1 cellular context compared by ENCODE assay signal in the genomic region with DNA sequence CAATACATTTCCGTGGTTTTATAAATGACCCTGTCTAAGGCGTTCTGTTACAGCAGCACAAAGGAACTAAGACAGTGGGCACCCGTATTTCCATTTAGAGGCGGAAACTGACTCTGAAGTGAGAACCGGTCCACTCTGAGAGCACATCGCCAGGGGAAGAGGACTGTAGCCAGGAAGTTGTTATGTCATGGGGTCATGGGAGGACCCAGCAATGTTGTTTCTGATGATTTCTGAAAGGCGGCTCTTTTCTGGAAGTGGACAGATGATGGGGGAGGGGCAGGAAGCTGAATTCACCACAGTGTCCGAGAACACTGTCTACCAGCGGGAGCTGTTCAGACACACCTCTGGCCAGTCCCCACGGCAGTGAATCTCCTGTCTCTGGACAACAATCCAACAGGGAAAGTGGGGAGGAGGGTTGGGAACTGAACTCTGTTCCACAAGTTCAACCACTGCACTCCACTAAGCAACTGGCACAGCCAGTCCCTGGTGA.
TF ChIP-seq lines count a peak whose summit lies in the region.

No MANE protein-coding gene starts in this region.

TF ChIP-seq in WTC11, 78 proteins besides CTCF, POLR2A, EP300 and RAD21 (continued from another document):
- TF ChIP-seq, protein P1, sequence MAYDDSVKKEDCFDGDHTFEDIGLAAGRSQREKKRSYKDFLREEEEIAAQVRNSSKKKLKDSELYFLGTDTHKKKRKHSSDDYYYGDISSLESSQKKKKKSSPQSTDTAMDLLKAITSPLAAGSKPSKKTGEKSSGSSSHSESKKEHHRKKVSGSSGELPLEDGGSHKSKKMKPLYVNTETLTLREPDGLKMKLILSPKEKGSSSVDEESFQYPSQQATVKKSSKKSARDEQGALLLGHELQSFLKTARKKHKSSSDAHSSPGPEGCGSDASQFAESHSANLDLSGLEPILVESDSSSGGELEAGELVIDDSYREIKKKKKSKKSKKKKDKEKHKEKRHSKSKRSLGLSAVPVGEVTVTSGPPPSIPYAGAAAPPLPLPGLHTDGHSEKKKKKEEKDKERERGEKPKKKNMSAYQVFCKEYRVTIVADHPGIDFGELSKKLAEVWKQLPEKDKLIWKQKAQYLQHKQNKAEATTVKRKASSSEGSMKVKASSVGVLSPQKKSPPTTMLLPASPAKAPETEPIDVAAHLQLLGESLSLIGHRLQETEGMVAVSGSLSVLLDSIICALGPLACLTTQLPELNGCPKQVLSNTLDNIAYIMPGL (CRISPR knock-in tag; IDR thresholded peaks at IDR 0.05), result no peak
- TF ChIP-seq, protein P2, sequence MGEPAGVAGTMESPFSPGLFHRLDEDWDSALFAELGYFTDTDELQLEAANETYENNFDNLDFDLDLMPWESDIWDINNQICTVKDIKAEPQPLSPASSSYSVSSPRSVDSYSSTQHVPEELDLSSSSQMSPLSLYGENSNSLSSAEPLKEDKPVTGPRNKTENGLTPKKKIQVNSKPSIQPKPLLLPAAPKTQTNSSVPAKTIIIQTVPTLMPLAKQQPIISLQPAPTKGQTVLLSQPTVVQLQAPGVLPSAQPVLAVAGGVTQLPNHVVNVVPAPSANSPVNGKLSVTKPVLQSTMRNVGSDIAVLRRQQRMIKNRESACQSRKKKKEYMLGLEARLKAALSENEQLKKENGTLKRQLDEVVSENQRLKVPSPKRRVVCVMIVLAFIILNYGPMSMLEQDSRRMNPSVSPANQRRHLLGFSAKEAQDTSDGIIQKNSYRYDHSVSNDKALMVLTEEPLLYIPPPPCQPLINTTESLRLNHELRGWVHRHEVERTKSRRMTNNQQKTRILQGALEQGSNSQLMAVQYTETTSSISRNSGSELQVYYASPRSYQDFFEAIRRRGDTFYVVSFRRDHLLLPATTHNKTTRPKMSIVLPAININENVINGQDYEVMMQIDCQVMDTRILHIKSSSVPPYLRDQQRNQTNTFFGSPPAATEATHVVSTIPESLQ (CRISPR knock-in tag; IDR thresholded peaks at IDR 0.05), result no peak
- no peak for TF ChIP-seq HMGA2 (CRISPR knock-in tag; IDR thresholded peaks at IDR 0.05)
- no peak for TF ChIP-seq RORB (CRISPR knock-in tag; IDR thresholded peaks at IDR 0.05)
- TF ChIP-seq, protein P3, sequence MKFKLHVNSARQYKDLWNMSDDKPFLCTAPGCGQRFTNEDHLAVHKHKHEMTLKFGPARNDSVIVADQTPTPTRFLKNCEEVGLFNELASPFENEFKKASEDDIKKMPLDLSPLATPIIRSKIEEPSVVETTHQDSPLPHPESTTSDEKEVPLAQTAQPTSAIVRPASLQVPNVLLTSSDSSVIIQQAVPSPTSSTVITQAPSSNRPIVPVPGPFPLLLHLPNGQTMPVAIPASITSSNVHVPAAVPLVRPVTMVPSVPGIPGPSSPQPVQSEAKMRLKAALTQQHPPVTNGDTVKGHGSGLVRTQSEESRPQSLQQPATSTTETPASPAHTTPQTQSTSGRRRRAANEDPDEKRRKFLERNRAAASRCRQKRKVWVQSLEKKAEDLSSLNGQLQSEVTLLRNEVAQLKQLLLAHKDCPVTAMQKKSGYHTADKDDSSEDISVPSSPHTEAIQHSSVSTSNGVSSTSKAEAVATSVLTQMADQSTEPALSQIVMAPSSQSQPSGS (CRISPR knock-in tag; IDR thresholded peaks at IDR 0.05; ENCODE audit: borderline replicate concordance, low read depth), result no peak
- TF ChIP-seq TP53 (CRISPR knock-in tag; IDR thresholded peaks at IDR 0.05), result no peak
TF ChIP-seq in WTC11: peak in this region for 0.
